8 cellular contexts compared by ENCODE assay signal in genomic region chr7:101410743-101411476, GRCh38. TPM values are rescaled to one million over a fixed set of nuclear protein-coding genes. Genes with fewer than 3 reads are reported as not detected.
A peak's percentile ranks its signal among the peaks of the same experiment; 100 is the strongest.
DNase-seq lines count a peak whose midpoint lies in the region; ATAC-seq and TF ChIP-seq lines count a peak whose summit lies in the region.

No MANE protein-coding gene starts in this region.

- intact Hi-C loops in natural killer cell (cut with micrococcal nuclease) = loop anchor here (5.0 kb wide), 1 partner anchor 44 kb away; no protein-coding TSS in a partner anchor

- POLR2A ChIA-PET in HEK293 (lab: Yijun Ruan, JAX) = interaction anchor here (1.5 kb wide), 1 partner anchor 89 kb away, joined by 6 read pairs; the partner anchor contains the start of gene IFT22

- H3K27ac Mint-ChIP-seq in natural killer cell = peak overlapping the region in 1 of 2 donors; percentile 14

- H3K4me3 ChIP-seq in HEK293 (ENCODE audit: low read depth, low read length) = no peak overlapping the region

- no peak overlapping the region for H3K27ac ChIP-seq in HEK293 (ENCODE audit: extremely low read depth, low read depth, low read length)

- no peaks in the 10 kb centered on the region; the same call in 1 of the 2 replicates for H3K9me3 ChIP-seq in HEK293 (ENCODE audit: control insufficient read depth, insufficient read depth, low read depth, low read length)

- CTCF ChIA-PET in HEK293 (lab: Yijun Ruan, JAX) = interaction anchor here (0.6 to 3.6 kb wide), 52 partner anchors 9 to 861 kb away, joined by 3 to 37 read pairs (median 4); partner anchors contain the start of genes COL26A1 and IFT22

- peaks cover 0 to 2% of the 10 kb centered on the region in 2 donors for H3K9me3 Mint-ChIP-seq in natural killer cell

- TF ChIP-seq CTCF in HEK293 (tag by site-specific recombination; IDR thresholded peaks at IDR 0.05) = peak; percentile 94
- TF ChIP-seq CTCF in natural killer cell (IDR thresholded peaks at IDR 0.05) = peak; percentile 82

- peaks cover 0 to 14% of the 10 kb centered on the region in 2 donors for H3K27me3 Mint-ChIP-seq in natural killer cell (ENCODE audit: low read depth in 2 of 2)

- DNase-seq in AG08396 (ENCODE audit: low spot score) (peak; percentile 76), ecto neural progenitor cell (ENCODE audit: low spot score) (peak; percentile 90), natural killer cell (peak; percentile 35), OCI-M2 (lab: John Stamatoyannopoulos, UW; ENCODE audit: unreplicated experiment) (no peak)
- DNase-seq in activated CD4-positive, alpha-beta T cell treated with anti-CD3 and anti-CD28 coated beads for 48 hours = peak; percentile 55

- H3K36me3 Mint-ChIP-seq in natural killer cell = no peaks in the 10 kb centered on the region

- ATAC-seq in natural killer cell (peak; percentile 64 to 87 (median 70)), HG02610 (IDR thresholded peaks at IDR 0.05; ENCODE audit: unreplicated experiment) (no peak), HG03139 (IDR thresholded peaks at IDR 0.05; ENCODE audit: unreplicated experiment) (no peak)

- H3K4me1 ChIP-seq in HEK293 (ENCODE audit: control insufficient read depth, insufficient read depth, low read length) = no peaks in the 10 kb centered on the region

- peaks cover 9 to 10% of the 10 kb centered on the region in 2 donors for H3K4me1 Mint-ChIP-seq in natural killer cell

- no peaks in the 10 kb centered on the region for H3K36me3 ChIP-seq in HEK293 (ENCODE audit: control insufficient read depth in 2 of 2, insufficient read depth in 1 of 2, low read length in 2 of 2)

- H3K4me3 Mint-ChIP-seq in natural killer cell = no peak overlapping the region

TF ChIP-seq in HEK293, 187 proteins besides CTCF, POLR2A, EP300 and RAD21:
- TF ChIP-seq GLIS1 (tag by site-specific recombination; IDR thresholded peaks at IDR 0.05) = peak; percentile 32; the same call in 1 of the 2 replicates
- peak; percentile 46; the same call in 1 of the 2 replicates for TF ChIP-seq ZBTB48 (tag by site-specific recombination; IDR thresholded peaks at IDR 0.05)
- peak; percentile 67 for TF ChIP-seq PATZ1 (tag by site-specific recombination; IDR thresholded peaks at IDR 0.05)
- TF ChIP-seq ZNF624 (tag by site-specific recombination; IDR thresholded peaks at IDR 0.05) = no peak
- TF ChIP-seq IKZF3 (tag by site-specific recombination; IDR thresholded peaks at IDR 0.05) = peak; percentile 64; the same call in 1 of the 2 replicates
- TF ChIP-seq ZNF785 (tag by site-specific recombination; IDR thresholded peaks at IDR 0.05) = 0 out of 2 replicates have a peak, but pooled peaks have one; percentile 30
- peak; percentile 63; the same call in 1 of the 2 replicates for TF ChIP-seq ZBTB7A (tag by site-specific recombination; IDR thresholded peaks at IDR 0.05; ENCODE audit: low read depth)
- TF ChIP-seq ZNF654 (tag by site-specific recombination; IDR thresholded peaks at IDR 0.05; ENCODE audit: low read depth) = peak; percentile 51
- TF ChIP-seq, protein P1, sequence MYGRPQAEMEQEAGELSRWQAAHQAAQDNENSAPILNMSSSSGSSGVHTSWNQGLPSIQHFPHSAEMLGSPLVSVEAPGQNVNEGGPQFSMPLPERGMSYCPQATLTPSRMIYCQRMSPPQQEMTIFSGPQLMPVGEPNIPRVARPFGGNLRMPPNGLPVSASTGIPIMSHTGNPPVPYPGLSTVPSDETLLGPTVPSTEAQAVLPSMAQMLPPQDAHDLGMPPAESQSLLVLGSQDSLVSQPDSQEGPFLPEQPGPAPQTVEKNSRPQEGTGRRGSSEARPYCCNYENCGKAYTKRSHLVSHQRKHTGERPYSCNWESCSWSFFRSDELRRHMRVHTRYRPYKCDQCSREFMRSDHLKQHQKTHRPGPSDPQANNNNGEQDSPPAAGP (tag by site-specific recombination; IDR thresholded peaks at IDR 0.05) = no peak; the same call in 1 of the 2 replicates
- TF ChIP-seq SP7 (tag by site-specific recombination; IDR thresholded peaks at IDR 0.05) = 0 out of 2 replicates have a peak, but pooled peaks have one; percentile 41
- 0 out of 2 replicates have a peak, but pooled peaks have one; percentile 38 for TF ChIP-seq YY2 (tag by site-specific recombination; IDR thresholded peaks at IDR 0.05)
- 0 out of 2 replicates have a peak, but pooled peaks have one; percentile 15 for TF ChIP-seq ZNF76 (tag by site-specific recombination; IDR thresholded peaks at IDR 0.05; ENCODE audit: borderline replicate concordance, low read depth)
- TF ChIP-seq ZNF2 (tag by site-specific recombination; IDR thresholded peaks at IDR 0.05) = 0 out of 2 replicates have a peak, but pooled peaks have one; percentile 66
- TF ChIP-seq ZNF600 (tag by site-specific recombination; IDR thresholded peaks at IDR 0.05) = no peak
- TF ChIP-seq GLIS2 (tag by site-specific recombination; IDR thresholded peaks at IDR 0.05) = peak; percentile 71
- no peak for TF ChIP-seq ZNF362 (tag by site-specific recombination; IDR thresholded peaks at IDR 0.05)
- TF ChIP-seq ZBTB26 (tag by site-specific recombination; optimal IDR thresholded peaks at IDR 0.05) = peak; percentile 35

RNA-seq across cellular contexts. Expression of gene COL26A1, which starts 48.2 kb away (rescaled TPM):
- total RNA-seq in natural killer cell = under 1 TPM in 1 of 3 donors, not detected in 2; 0.16 TPM

Comparison
In these comparisons a context has a peak if more than half of its experiments do, and no peak if none do; other contexts are left out.
1. ATAC-seq: peak in natural killer cell (3 of 3); none in HG02610 (single experiment) and HG03139 (single experiment).